In the genomic region with DNA sequence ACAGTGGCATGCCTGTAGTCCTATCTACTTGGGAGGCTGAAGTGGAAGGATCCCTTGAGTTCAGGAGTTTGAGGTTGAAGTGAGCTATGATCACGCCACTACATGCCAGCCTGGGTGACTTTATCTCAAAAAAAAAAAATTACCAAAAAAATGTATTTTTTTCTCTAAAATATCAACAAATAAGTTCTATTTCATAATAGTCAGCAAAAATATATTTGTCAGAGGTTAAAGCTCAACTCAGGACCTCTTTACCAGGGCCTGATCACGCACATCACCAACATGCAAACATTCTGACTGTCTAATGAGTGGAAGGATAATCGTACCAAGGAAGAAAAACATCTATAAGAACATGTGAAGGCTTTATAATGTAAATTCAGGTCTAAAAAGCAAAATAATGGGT, we compare ENCODE assay signal across 1 cellular context.
TF ChIP-seq lines count a peak whose summit lies in the region.

No MANE protein-coding gene starts in this region.

TF ChIP-seq in IMR-90, 13 proteins besides CTCF, POLR2A, EP300 and RAD21 (continued from another document):
- TF ChIP-seq MAZ (IDR thresholded peaks at IDR 0.05; ENCODE audit: borderline replicate concordance, low read depth, low read length) (no peak), MAFK (IDR thresholded peaks at IDR 0.05; ENCODE audit: low read depth, low read length) (peak; percentile 70)
TF ChIP-seq in IMR-90: peak in this region for 1.
